Comparison of ENCODE assay signal across 18 cellular contexts in genomic region chr6:3330199-3330598, GRCh38.
DNase-seq lines count a peak whose midpoint lies in the region; ATAC-seq, FAIRE-seq and TF ChIP-seq lines count a peak whose summit lies in the region.
"Had no signal": no experiment of that assay in that cellular context is flagged by ENCODE, and none has a peak within 500 bp of the region (broad histone marks: within the 10 kb centered on the region; RNA-seq: fewer than 3 reads in every experiment).

No MANE protein-coding gene starts in this region.

- H3K4me3 Mint-ChIP-seq in mesothelial cell of epicardium, result no peak overlapping the region
- H3K4me3 Mint-ChIP-seq: activated CD4-positive, alpha-beta T cell treated with anti-CD3 and anti-CD28 coated beads for 36 hours; CD4-positive, alpha-beta memory T cell; immature natural killer cell; memory B cell had no signal

- H3K36me3 ChIP-seq in SK-N-SH (replicated peaks in 1 of 2; ENCODE audit: control insufficient read depth in 1 of 2, insufficient read depth in 2 of 2, low read length in 1 of 2) (no peaks in the 10 kb centered on the region), K562 (ENCODE audit: control insufficient read depth, insufficient read depth, low read length) (no peaks in the 10 kb centered on the region), uterus (no peaks in the 10 kb centered on the region)
- H3K36me3 ChIP-seq: cardiac muscle cell had no signal

- peaks cover 0 to 9% of the 10 kb centered on the region in 2 experiments; a peak in 2 of 4 replicates for H3K4me1 ChIP-seq in SK-N-SH (ENCODE audit: control insufficient read depth in 1 of 2, insufficient read depth in 2 of 2, low read depth in 1 of 2, low read length in 1 of 2)
- peaks cover 10 to 18% of the 10 kb centered on the region in 2 experiments for H3K4me1 ChIP-seq in K562 (replicated peaks in 1 of 2; ENCODE audit: control insufficient read depth in 2 of 2, insufficient read depth in 2 of 2, low read length in 2 of 2)
- H3K4me1 ChIP-seq in uterus, result no peaks in the 10 kb centered on the region

- H4K20me1 ChIP-seq in SK-N-SH (ENCODE audit: insufficient read depth), result no peaks in the 10 kb centered on the region
- no peaks in the 10 kb centered on the region for H4K20me1 ChIP-seq in K562 (replicated peaks; ENCODE audit: control insufficient read depth, insufficient read depth, low read length)

- peaks cover 3% of the 10 kb centered on the region for H3F3A ChIP-seq in SK-N-SH (replicated peaks; ENCODE audit: insufficient read depth)

- TF ChIP-seq EP300 in SK-N-SH (IDR thresholded peaks at IDR 0.05; ENCODE audit: borderline replicate concordance in 1 of 2, low read depth in 1 of 2, low read length in 1 of 2) (no peak), K562 (IDR thresholded peaks at IDR 0.05; ENCODE audit: low read length) (no peak)

- H3K9me3 ChIP-seq in SK-N-SH (no peaks in the 10 kb centered on the region), K562 (replicated peaks; ENCODE audit: control insufficient read depth, insufficient read depth, low read depth, low read length) (no peaks in the 10 kb centered on the region), uterus (no peaks in the 10 kb centered on the region)

- POLR2A ChIA-PET in SK-N-SH (lab: Yijun Ruan, JAX) (no interaction called here), K562 (lab: Yijun Ruan, JAX) (interaction anchor here (0.6 to 2.5 kb wide), 4 partner anchors 10 to 1908 kb away, joined by 3 to 14 read pairs (median 4); no protein-coding TSS in a partner anchor)

- no peaks in the 10 kb centered on the region for H3K9me2 ChIP-seq in SK-N-SH

- TF ChIP-seq POLR2A in K562 (conservative IDR thresholded peaks at IDR 0.05) (no peak), uterus (IDR thresholded peaks at IDR 0.05) (no peak)

- H3K27ac ChIP-seq in SK-N-SH (ENCODE audit: low read depth in 2 of 2, low read length in 1 of 2) (no peak overlapping the region), K562 (ENCODE audit: extremely low read depth, low read depth, low read length) (no peak overlapping the region), uterus (peak overlapping the region; percentile 38 to 40)
- H3K27ac ChIP-seq: cardiac muscle cell had no signal

- 70% methylated on average over 2 of the region's 6 CpGs for WGBS in SK-N-SH (ENCODE audit: low lambda C conversion rate)
- WGBS in K562 (ENCODE audit: insufficient coverage, low coverage, missing lambda C conversion rate), result 54% methylated on average over 6 of the region's 6 CpGs

- DNase-seq in SK-N-SH (no peak), K562 (ENCODE audit: extremely low read depth in 1 of 4, low spot score in 3 of 4) (peak in 3 of 4 experiments; percentile 30 to 44 (median 34)), mesothelial cell of epicardium (ENCODE audit: low spot score in 2 of 2, unreplicated experiment in 2 of 2) (no peak), uterus (no peak), NCI-H2227 (lab: John Stamatoyannopoulos, UW; ENCODE audit: unreplicated experiment) (no peak), GDM1 (lab: John Stamatoyannopoulos, UW) (no peak), ureter (ENCODE audit: low spot score) (no peak)
- DNase-seq: activated CD4-positive, alpha-beta T cell treated with anti-CD3 and anti-CD28 coated beads for 36 hours; CD4-positive, alpha-beta memory T cell; foreskin fibroblast; immature natural killer cell; NCI-H1930; nucleus accumbens; stimulated activated naive CD8-positive, alpha-beta T cell treated with anti-CD3 and anti-CD28 coated beads, Interleukin-15, Interleukin-2, amounts not matched to agents 100 U/mL and 50 U/mL, for 24 hours had no signal

- no peaks in the 10 kb centered on the region for H3K9me3 Mint-ChIP-seq in mesothelial cell of epicardium
- H3K9me3 Mint-ChIP-seq: activated naive CD4-positive, alpha-beta T cell treated with anti-CD3 and anti-CD28 coated beads, Interleukin-2, amount 50 U/mL, for 72 hours; CD4-positive, alpha-beta memory T cell; immature natural killer cell; memory B cell had no signal

- ATAC-seq in SK-N-SH treated with all-trans-retinoic acid at 6 μM for 48 hours (no peak), K562 (peak; percentile 76)
- ATAC-seq: activated CD4-positive, alpha-beta T cell treated with anti-CD3 and anti-CD28 coated beads for 36 hours; activated naive CD4-positive, alpha-beta T cell treated with anti-CD3 and anti-CD28 coated beads, Interleukin-2, amount 50 U/mL, for 72 hours; stimulated activated naive CD8-positive, alpha-beta T cell treated with anti-CD3 and anti-CD28 coated beads, Interleukin-15, Interleukin-2, amounts not matched to agents 100 U/mL and 50 U/mL, for 24 hours had no signal

- H3K36me3 Mint-ChIP-seq in mesothelial cell of epicardium, result no peaks in the 10 kb centered on the region
- H3K36me3 Mint-ChIP-seq: activated naive CD4-positive, alpha-beta T cell treated with anti-CD3 and anti-CD28 coated beads, Interleukin-2, amount 50 U/mL, for 72 hours; CD4-positive, alpha-beta memory T cell; immature natural killer cell; memory B cell had no signal

- H3K9me1 ChIP-seq in K562 (ENCODE audit: control insufficient read depth, insufficient read depth, low read length), result no peaks in the 10 kb centered on the region

- CTCF ChIA-PET in SK-N-SH (lab: Yijun Ruan, JAX), result interaction anchor here (0.6 to 1.2 kb wide), 3 partner anchors 10 to 24 kb away, joined by 3 to 4 read pairs (median 3); no protein-coding TSS in a partner anchor
- CTCF ChIA-PET in K562 (lab: Yijun Ruan, JAX; ENCODE audit: low intra/inter-chr PET ratio), result no interaction called here

- TF ChIP-seq RAD21 in SK-N-SH (IDR thresholded peaks at IDR 0.05; ENCODE audit: low read length) (no peak), K562 (CRISPR knock-in tag; conservative IDR thresholded peaks at IDR 0.05 in 1 of 2, IDR thresholded peaks at IDR 0.05 in 1 of 2) (peak in 1 of 2 experiments; percentile 46; a peak in 2 of 4 replicates)

- BruUV-seq in K562 (replicated peaks; lab: Mats Ljungman, UMichigan), result no TSS peak

- no peak overlapping the region for H3K9ac ChIP-seq in SK-N-SH
- 0 out of 4 replicates have a peak overlapping the region, but pooled peaks of 1 of the 2 experiments have one; percentile 65 for H3K9ac ChIP-seq in K562 (ENCODE audit: insufficient read depth in 1 of 2, low read depth in 2 of 2, low read length in 2 of 2)

- H3K4me3 ChIP-seq in SK-N-SH (ENCODE audit: low read depth in 2 of 2, low read length in 1 of 2) (no peak overlapping the region), K562 (no peak overlapping the region), uterus (no peak overlapping the region)
- H3K4me3 ChIP-seq: cardiac muscle cell had no signal

- H3K27me3 ChIP-seq in SK-N-SH (ENCODE audit: insufficient read depth) (peaks cover 45% of the 10 kb centered on the region), K562 (ENCODE audit: control insufficient read depth in 2 of 2, insufficient read depth in 2 of 2, low read length in 2 of 2) (no peaks in the 10 kb centered on the region), uterus (no peaks in the 10 kb centered on the region)
- H3K27me3 ChIP-seq: cardiac muscle cell had no signal

- H3K27ac Mint-ChIP-seq in mesothelial cell of epicardium, result peak overlapping the region; percentile 37
- H3K27ac Mint-ChIP-seq: activated CD4-positive, alpha-beta T cell treated with anti-CD3 and anti-CD28 coated beads for 36 hours; CD4-positive, alpha-beta memory T cell; immature natural killer cell; memory B cell had no signal

- H3K79me2 ChIP-seq in SK-N-SH (ENCODE audit: insufficient read depth) (no peaks in the 10 kb centered on the region), K562 (ENCODE audit: control insufficient read depth, insufficient read depth, low read length) (no peaks in the 10 kb centered on the region)

- peaks cover 22% of the 10 kb centered on the region for H3K4me1 Mint-ChIP-seq in mesothelial cell of epicardium

- no peak for FAIRE-seq in K562 (lab: Jason Lieb, UNC)

- H3K4me2 ChIP-seq in SK-N-SH (no peak overlapping the region), K562 (ENCODE audit: insufficient read depth, low read length) (no peak overlapping the region)

- H3K27me3 Mint-ChIP-seq in mesothelial cell of epicardium (ENCODE audit: low read depth), result no peaks in the 10 kb centered on the region
- H3K27me3 Mint-ChIP-seq: CD4-positive, alpha-beta memory T cell had no signal

- H2AFZ ChIP-seq in SK-N-SH (ENCODE audit: low read depth) (no peak overlapping the region), K562 (ENCODE audit: low read depth, low read length) (no peak overlapping the region)

- intact Hi-C loops in K562 (cut with micrococcal nuclease), result loop anchor here (5.0 kb wide), 1 partner anchor 43 kb away; no protein-coding TSS in a partner anchor
- intact Hi-C loops in uterus (cut with DNase I; ENCODE audit: low total_unique reads), result no loop called here

- in situ Hi-C loops in K562 (cut with MboI), result no loop called here

- peak; percentile 22; the same call in 1 of the 2 replicates for TF ChIP-seq CTCF in SK-N-SH (IDR thresholded peaks at IDR 0.05)
- TF ChIP-seq CTCF in K562 (IDR thresholded peaks at IDR 0.05 in 2 of 3, conservative IDR thresholded peaks at IDR 0.05 in 1 of 3; ENCODE audit: insufficient read depth in 2 of 3, low read depth in 1 of 3, low read length in 3 of 3), result peak; percentile 50 to 82 (median 54)
- TF ChIP-seq CTCF in mesothelial cell of epicardium (IDR thresholded peaks at IDR 0.05; ENCODE audit: unreplicated experiment), result no peak
- no peak for TF ChIP-seq CTCF in uterus (IDR thresholded peaks at IDR 0.05)

TF ChIP-seq in SK-N-SH, 30 proteins besides CTCF, POLR2A, EP300 and RAD21 (continues in another document):
- TF ChIP-seq RFX5 (IDR thresholded peaks at IDR 0.05; ENCODE audit: low read length), result no peak

TF ChIP-seq in SK-N-SH treated with all-trans-retinoic acid at 6 μM for 48 hours, 23 proteins besides CTCF, POLR2A, EP300 and RAD21 (continues in another document):
- TF ChIP-seq ZNF70 (CRISPR knock-in tag; IDR thresholded peaks at IDR 0.05), result no peak
- no peak for TF ChIP-seq SNAI2 (CRISPR knock-in tag; IDR thresholded peaks at IDR 0.05)
- TF ChIP-seq ZNF8 (CRISPR knock-in tag; IDR thresholded peaks at IDR 0.05), result no peak
- TF ChIP-seq RARB (CRISPR knock-in tag; IDR thresholded peaks at IDR 0.05), result no peak
- no peak for TF ChIP-seq GLIS3 (CRISPR knock-in tag; IDR thresholded peaks at IDR 0.05)
- no peak for TF ChIP-seq ZNF565 (CRISPR knock-in tag; conservative IDR thresholded peaks at IDR 0.05; ENCODE audit: low read depth)
- no peak for TF ChIP-seq BACH2 (CRISPR knock-in tag; IDR thresholded peaks at IDR 0.05; ENCODE audit: borderline replicate concordance)
- no peak for TF ChIP-seq ESRRG (CRISPR knock-in tag; IDR thresholded peaks at IDR 0.05)

TF ChIP-seq in K562, 482 proteins besides CTCF, POLR2A, EP300 and RAD21 (continues in another document):
- TF ChIP-seq SAFB (IDR thresholded peaks at IDR 0.05; ENCODE audit: borderline replicate concordance, low read depth, low read length), result no peak

Comparison
In these comparisons a context has a peak if more than half of its experiments do, and no peak if none do; other contexts are left out.
1. DNase-seq: peak in K562 (3 of 4); none in SK-N-SH (single experiment), mesothelial cell of epicardium (0 of 2), uterus (0 of 2), NCI-H2227 (single experiment), GDM1 (single experiment) and ureter (single experiment).
2. H3K27ac ChIP-seq: peak in uterus (2 of 2); none in SK-N-SH (0 of 2) and K562 (single experiment).
3. CTCF ChIP-seq: peak in SK-N-SH (single experiment) and K562 (3 of 3); none in mesothelial cell of epicardium (single experiment) and uterus (0 of 4).
4. Of the 27 proteins assayed by ChIP-seq in both K562 and SK-N-SH: peak only in K562: none; only in SK-N-SH: none; in both: CTCF; in neither: 25; mixed calls (peak in some experiments, not most) for 1.